In genomic region chr16:681746-682427, GRCh38 we compare ENCODE assay signal across 8 cellular contexts. TPM values are rescaled to one million over a fixed set of nuclear protein-coding genes. Genes with fewer than 3 reads are reported as not detected.
DNase-seq lines count a peak whose midpoint lies in the region; ATAC-seq and TF ChIP-seq lines count a peak whose summit lies in the region.

No MANE protein-coding gene starts in this region.

- H3K9me3 ChIP-seq in BE2C, result no peaks in the 10 kb centered on the region
- no peaks in the 10 kb centered on the region for H3K9me3 ChIP-seq in HUES6 (ENCODE audit: control insufficient read depth, insufficient read depth, low read depth, low read length)
- no peaks in the 10 kb centered on the region for H3K9me3 ChIP-seq in ascending aorta
- no peaks in the 10 kb centered on the region for H3K9me3 ChIP-seq in mucosa of descending colon
- no peaks in the 10 kb centered on the region for H3K9me3 ChIP-seq in uterus
- no peaks in the 10 kb centered on the region for H3K9me3 ChIP-seq in WERI-Rb-1 (ENCODE audit: severe bottlenecking)

- peaks cover 15% of the 10 kb centered on the region for H3K4me1 ChIP-seq in BE2C
- H3K4me1 ChIP-seq in HUES6 (ENCODE audit: control insufficient read depth, insufficient read depth, low read length), result peaks cover 32% of the 10 kb centered on the region
- peaks cover 20 to 36% of the 10 kb centered on the region in 2 donors for H3K4me1 ChIP-seq in ascending aorta
- peaks cover 56% of the 10 kb centered on the region for H3K4me1 ChIP-seq in mucosa of descending colon (ENCODE audit: low read depth)
- peaks cover 0 to 29% of the 10 kb centered on the region in 2 donors for H3K4me1 ChIP-seq in uterus

- H3K36me3 ChIP-seq in BE2C, result peaks cover 48% of the 10 kb centered on the region
- peaks cover 31% of the 10 kb centered on the region for H3K36me3 ChIP-seq in HUES6 (ENCODE audit: control insufficient read depth, insufficient read depth, low read length)
- H3K36me3 ChIP-seq in ascending aorta, result peaks cover 19 to 28% of the 10 kb centered on the region in 2 donors
- H3K36me3 ChIP-seq in mucosa of descending colon (ENCODE audit: low read depth), result peaks cover 5% of the 10 kb centered on the region
- no peaks in the 10 kb centered on the region for H3K36me3 ChIP-seq in uterus
- peaks cover 51% of the 10 kb centered on the region for H3K36me3 ChIP-seq in WERI-Rb-1

- no peak overlapping the region for H3K9ac ChIP-seq in HUES6 (ENCODE audit: low read length)

- DNase-seq in BE2C (peak; percentile 47), ascending aorta (ENCODE audit: low spot score in 2 of 2) (no peak), mucosa of descending colon (peak in 2 of 3 donors; percentile 42 to 63), caudate nucleus (lab: John Stamatoyannopoulos, UW) (no peak), CD1c-positive myeloid dendritic cell (ENCODE audit: extremely low spot score) (no peak), uterus (no peak), WERI-Rb-1 (no peak)

- intact Hi-C loops in ascending aorta (cut with DNase I), result loop anchor here (2.0 kb wide), 1 partner anchor 45 kb away; the partner anchor contains the start of gene METTL26
- intact Hi-C loops in mucosa of descending colon (cut with DNase I, micrococcal nuclease), result no loop called here
- intact Hi-C loops in uterus (cut with DNase I; ENCODE audit: low total_unique reads), result no loop called here

- no peak for ATAC-seq in mucosa of descending colon

- H3K27me3 ChIP-seq in BE2C, result no peaks in the 10 kb centered on the region
- no peaks in the 10 kb centered on the region for H3K27me3 ChIP-seq in HUES6 (ENCODE audit: control insufficient read depth, insufficient read depth, low read length)
- no peaks in the 10 kb centered on the region for H3K27me3 ChIP-seq in ascending aorta
- H3K27me3 ChIP-seq in uterus, result no peaks in the 10 kb centered on the region
- H3K27me3 ChIP-seq in WERI-Rb-1 (ENCODE audit: insufficient read depth, low read depth, severe bottlenecking), result no peaks in the 10 kb centered on the region

- no peak for TF ChIP-seq CTCF in BE2C (IDR thresholded peaks at IDR 0.05; ENCODE audit: low read depth, low read length)
- TF ChIP-seq CTCF in ascending aorta (IDR thresholded peaks at IDR 0.05), result no peak
- no peak for TF ChIP-seq CTCF in mucosa of descending colon (IDR thresholded peaks at IDR 0.05)
- no peak for TF ChIP-seq CTCF in uterus (IDR thresholded peaks at IDR 0.05)
- no peak for TF ChIP-seq CTCF in WERI-Rb-1 (IDR thresholded peaks at IDR 0.05; ENCODE audit: low read depth, low read length)

- no peak for TF ChIP-seq POLR2A in uterus (IDR thresholded peaks at IDR 0.05)

- H3K4me3 ChIP-seq in BE2C (ENCODE audit: low read depth, low read length), result peak overlapping the region; percentile 91
- H3K4me3 ChIP-seq in HUES6 (ENCODE audit: low read depth, low read length), result peak overlapping the region; percentile 86
- peak overlapping the region; percentile 89 to 90 for H3K4me3 ChIP-seq in ascending aorta
- H3K4me3 ChIP-seq in mucosa of descending colon, result no peak overlapping the region
- H3K4me3 ChIP-seq in uterus, result no peak overlapping the region
- no peak overlapping the region for H3K4me3 ChIP-seq in WERI-Rb-1 (ENCODE audit: low read depth, low read length)

- H3K27ac ChIP-seq in HUES6 (ENCODE audit: low read depth, low read length), result no peak overlapping the region
- no peak overlapping the region for H3K27ac ChIP-seq in ascending aorta
- H3K27ac ChIP-seq in caudate nucleus (ENCODE audit: low read depth, low read length), result no peak overlapping the region
- no peak overlapping the region for H3K27ac ChIP-seq in uterus
- H3K27ac ChIP-seq in WERI-Rb-1, result no peak overlapping the region; the same call in 1 of the 2 replicates

RNA-seq across cellular contexts. Expression of gene STUB1, which starts 1.7 kb away (rescaled TPM):
- 418 TPM for polyA plus RNA-seq in BE2C (2012; ENCODE audit: insufficient read depth, insufficient read length, low read depth)
- 258 TPM for total RNA-seq in ascending aorta
- total RNA-seq in mucosa of descending colon, result 100 to 1,000 TPM in 2 of 3 donors, 10 to 100 TPM in 1; 77.8 to 119 (median 108) TPM
- 100 to 1,000 TPM in 2 of 4 donors, 10 to 100 TPM in 2; 62.7 to 212 (median 93.3) TPM for total RNA-seq in uterus

RNA-seq across cellular contexts. Expression of gene JMJD8, which starts 2.2 kb away (rescaled TPM):
- 327 TPM for polyA plus RNA-seq in BE2C (2012; ENCODE audit: insufficient read depth, insufficient read length, low read depth)
- total RNA-seq in ascending aorta (158 TPM), mucosa of descending colon (10 to 100 TPM; 39.5 to 60.5 (median 46.9) TPM), uterus (100 to 1,000 TPM in 1 of 4 donors, 10 to 100 TPM in 3; 45.6 to 111 (median 57.4) TPM)

RNA-seq across cellular contexts. Expression of gene RHBDL1, which starts 6.4 kb away (rescaled TPM):
- polyA plus RNA-seq in BE2C (2012; ENCODE audit: insufficient read depth, insufficient read length, low read depth), result 2.8 TPM
- total RNA-seq in ascending aorta, result 1.1 TPM
- total RNA-seq in mucosa of descending colon, result 1 to 10 TPM; 2.8 to 3.4 (median 3.0) TPM
- 1 to 10 TPM in 2 of 4 donors, not detected in 2; 1.5 to 2.0 TPM for total RNA-seq in uterus

RNA-seq across cellular contexts. Expression of gene WDR24, which starts 8.3 kb away (rescaled TPM):
- 67.0 TPM for polyA plus RNA-seq in BE2C (2012; ENCODE audit: insufficient read depth, insufficient read length, low read depth)
- total RNA-seq in ascending aorta (11.4 TPM), mucosa of descending colon (10 to 100 TPM in 2 of 3 donors, 1 to 10 TPM in 1; 9.2 to 13.4 (median 10.5) TPM), uterus (10 to 100 TPM in 1 of 4 donors, 1 to 10 TPM in 3; 2.3 to 12.0 (median 4.2) TPM)

RNA-seq across cellular contexts. Expression of gene RHOT2, which starts 14.0 kb away (rescaled TPM):
- 535 TPM for polyA plus RNA-seq in BE2C (2012; ENCODE audit: insufficient read depth, insufficient read length, low read depth)
- total RNA-seq in ascending aorta (41.8 TPM), mucosa of descending colon (100 to 1,000 TPM; 124 to 138 (median 127) TPM), uterus (10 to 100 TPM; 29.1 to 99.7 (median 71.7) TPM)

Comparison
In these comparisons a context has a peak if more than half of its experiments do, and no peak if none do; other contexts are left out.
1. DNase-seq: peak in BE2C (single experiment) and mucosa of descending colon (2 of 3); none in ascending aorta (0 of 2), caudate nucleus (0 of 61), CD1c-positive myeloid dendritic cell (single experiment), uterus (0 of 2) and WERI-Rb-1 (single experiment).
2. H3K4me3 ChIP-seq: peak in BE2C (single experiment), HUES6 (single experiment) and ascending aorta (2 of 2); none in mucosa of descending colon (single experiment), uterus (0 of 2) and WERI-Rb-1 (single experiment).